3 cellular contexts compared by ENCODE assay signal in the genomic region with DNA sequence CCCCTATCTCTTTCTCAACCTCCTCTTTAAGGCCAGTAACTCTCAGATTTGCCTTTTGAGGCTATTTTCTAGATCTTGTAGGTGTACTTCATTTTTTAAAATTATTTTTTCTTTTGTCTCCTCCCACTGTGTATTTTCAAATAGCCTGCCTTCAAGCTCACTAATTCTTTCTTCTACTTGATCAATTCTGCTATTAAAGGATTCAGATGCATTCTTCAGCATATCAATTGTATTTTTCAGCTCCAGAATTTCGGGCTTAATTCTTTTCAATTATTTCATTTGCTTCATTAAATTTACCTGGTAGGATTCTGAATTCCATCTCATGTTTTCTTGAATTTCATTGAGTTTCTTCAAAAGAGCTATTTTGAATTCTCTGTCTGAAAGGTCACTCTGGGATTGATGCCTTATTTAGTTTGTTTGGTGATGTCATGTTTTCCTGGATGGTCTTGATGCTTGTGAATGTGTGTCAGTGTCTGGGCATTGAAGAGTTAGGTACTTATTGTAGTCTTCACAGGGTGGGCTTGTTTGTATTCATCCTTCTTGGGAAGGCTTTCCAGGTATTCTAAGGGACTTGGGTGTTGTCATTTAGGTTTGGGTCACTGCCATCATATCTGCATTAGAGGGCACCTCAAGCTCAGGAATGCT.
TF ChIP-seq lines count a peak whose summit lies in the region.

No MANE protein-coding gene starts in this region.

TF ChIP-seq in HCT116, 20 proteins besides CTCF, POLR2A, EP300 and RAD21:
- TF ChIP-seq, protein P1, sequence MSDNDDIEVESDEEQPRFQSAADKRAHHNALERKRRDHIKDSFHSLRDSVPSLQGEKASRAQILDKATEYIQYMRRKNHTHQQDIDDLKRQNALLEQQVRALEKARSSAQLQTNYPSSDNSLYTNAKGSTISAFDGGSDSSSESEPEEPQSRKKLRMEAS (IDR thresholded peaks at IDR 0.05): no peak
- TF ChIP-seq CBX3 (IDR thresholded peaks at IDR 0.05; ENCODE audit: low read depth): peak; percentile 37; the same call in 1 of the 2 replicates

TF ChIP-seq in GM12878, 131 proteins besides CTCF, POLR2A, EP300 and RAD21:
- TF ChIP-seq ZNF217 (IDR thresholded peaks at IDR 0.05): 0 out of 2 replicates have a peak, but pooled peaks have one; percentile 38
- no peak for TF ChIP-seq BACH1 (IDR thresholded peaks at IDR 0.05; ENCODE audit: borderline replicate concordance)
- TF ChIP-seq MXI1 (IDR thresholded peaks at IDR 0.05; ENCODE audit: low read depth, low read length): no peak

TF ChIP-seq in HEK293T, 16 proteins besides CTCF, POLR2A, EP300 and RAD21:
- TF ChIP-seq LEF1 (IDR thresholded peaks at IDR 0.05; ENCODE audit: borderline replicate concordance): no peak
- no peak for TF ChIP-seq FOXM1 (IDR thresholded peaks at IDR 0.05; ENCODE audit: borderline replicate concordance)
- no peak for TF ChIP-seq CTBP1 (IDR thresholded peaks at IDR 0.05; ENCODE audit: borderline replicate concordance)
- no peak for TF ChIP-seq L3MBTL2 (conservative IDR thresholded peaks at IDR 0.05)
